In the genomic region with DNA sequence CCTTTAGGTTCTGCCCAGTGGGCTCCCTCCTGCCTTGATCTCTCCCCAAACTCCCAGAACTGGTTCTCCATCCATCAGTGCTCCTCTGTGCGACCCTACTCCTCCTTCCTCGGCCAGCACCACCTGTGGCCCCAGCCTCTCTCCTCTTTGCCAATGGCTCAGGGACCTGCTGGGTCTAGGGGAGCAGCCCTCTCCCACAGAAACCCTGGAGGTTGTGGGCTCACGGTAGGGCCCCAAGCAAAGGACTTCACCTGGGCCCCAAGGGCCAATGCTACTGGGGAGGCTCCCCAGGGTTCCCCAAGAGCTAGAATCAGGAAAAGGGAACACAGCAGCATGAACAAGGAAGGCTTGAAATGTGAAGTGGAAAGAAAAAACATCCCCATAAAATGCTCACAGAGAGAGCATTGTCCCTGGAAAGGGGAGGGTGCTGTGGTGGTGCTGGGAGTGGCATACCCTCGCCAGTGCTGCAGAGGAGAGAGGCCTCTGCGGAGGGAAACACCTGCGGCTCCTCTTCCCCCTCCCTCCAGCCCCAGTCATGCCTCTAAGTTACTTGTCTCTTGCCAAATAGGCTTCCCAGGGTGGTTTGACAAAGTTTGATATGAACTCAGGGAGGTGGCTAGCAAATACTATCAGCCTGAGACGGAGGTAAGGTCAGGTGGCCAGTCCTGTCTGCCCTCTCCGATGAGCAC, we compare ENCODE assay signal across 11 cellular contexts. TPM values are rescaled to one million over a fixed set of nuclear protein-coding genes. Genes with fewer than 3 reads are reported as not detected.
DNase-seq lines count a peak whose midpoint lies in the region; ATAC-seq, FAIRE-seq and TF ChIP-seq lines count a peak whose summit lies in the region.
"Had no signal": no experiment of that assay in that cellular context is flagged by ENCODE, and none has a peak within 500 bp of the region (broad histone marks: within the 10 kb centered on the region; RNA-seq: fewer than 3 reads in every experiment).

No MANE protein-coding gene starts in this region.

- TF ChIP-seq CTCF in HepG2 (CRISPR knock-in tag; IDR thresholded peaks at IDR 0.05) = no peak
- TF ChIP-seq CTCF in type B pancreatic cell (conservative IDR thresholded peaks at IDR 0.05) = no peak
- no peak for TF ChIP-seq CTCF in testis (IDR thresholded peaks at IDR 0.05)

- TF ChIP-seq POLR2A in HepG2 (IDR thresholded peaks at IDR 0.05; ENCODE audit: insufficient read depth in 1 of 2, low read depth in 2 of 2, low read length in 2 of 2) (no peak), testis (IDR thresholded peaks at IDR 0.05) (no peak)

- POLR2A ChIA-PET in HepG2 (lab: Yijun Ruan, JAX) = interaction anchor here (3.9 to 4.6 kb wide), 3 partner anchors 11 to 68 kb away, joined by 28 to 42 read pairs (median 29); partner anchors contain the start of genes EPHX1, LEFTY1 and PYCR2

- H3K9me3 ChIP-seq in HepG2 (ENCODE audit: low read length) (no peaks in the 10 kb centered on the region), testis (no peaks in the 10 kb centered on the region)
- H3K9me3 ChIP-seq: BE2C had no signal

- H2AFZ ChIP-seq in HepG2 (ENCODE audit: low read length) = no peak overlapping the region

- H3K4me1 ChIP-seq in HepG2 (ENCODE audit: insufficient read depth, low read length) = peaks cover 55% of the 10 kb centered on the region
- H3K4me1 ChIP-seq in testis = peaks cover 40% of the 10 kb centered on the region
- H3K4me1 ChIP-seq: BE2C had no signal

- H3K9ac ChIP-seq in HepG2 (ENCODE audit: insufficient read depth, low read depth, low read length) = peak overlapping the region; percentile 88; the same call in 1 of the 2 replicates

- peaks cover 58% of the 10 kb centered on the region for H3K36me3 Mint-ChIP-seq in activated naive CD4-positive, alpha-beta T cell treated with anti-CD3 and anti-CD28 coated beads, Interleukin-2, amount 10 ng/mL, durations not matched to agents 7 days and 5 days
- H3K36me3 Mint-ChIP-seq in type B pancreatic cell = no peaks in the 10 kb centered on the region

- FAIRE-seq in HepG2 (lab: Jason Lieb, UNC) = no peak

- BruUV-seq in HepG2 (replicated peaks; lab: Mats Ljungman, UMichigan) = no TSS peak

- intact Hi-C loops in Right ventricle myocardium superior (cut with DNase I) (loop anchor here (2.0 kb wide), 1 partner anchor 69 kb away; the partner anchor contains the start of gene EPHX1), cardiac septum (cut with DNase I) (loop anchor here (5.0 kb wide), 1 partner anchor 67 kb away; the partner anchor contains the start of gene EPHX1), HepG2 (cut with micrococcal nuclease; ENCODE audit: unreplicated experiment) (loop anchor here (5.0 to 10.0 kb wide), 3 partner anchors 33 to 95 kb away; partner anchors contain the start of gene PYCR2), testis (cut with DNase I; ENCODE audit: low total_unique reads) (no loop called here)

- peaks cover 20% of the 10 kb centered on the region for H4K20me1 ChIP-seq in HepG2 (ENCODE audit: insufficient read depth, low read length)

- no peaks in the 10 kb centered on the region for H3K9me3 Mint-ChIP-seq in activated naive CD4-positive, alpha-beta T cell treated with anti-CD3 and anti-CD28 coated beads, Interleukin-2, amount 10 ng/mL, durations not matched to agents 7 days and 5 days
- no peaks in the 10 kb centered on the region for H3K9me3 Mint-ChIP-seq in type B pancreatic cell

- 58% methylated on average over 5 of the region's 8 CpGs for WGBS in HepG2 (ENCODE audit: low lambda C conversion rate)
- WGBS in testis, 2 donors = 60 to 74% methylated on average over 8 of the region's 8 CpGs

- peak overlapping the region; percentile 96 for H3K27ac Mint-ChIP-seq in activated naive CD4-positive, alpha-beta T cell treated with anti-CD3 and anti-CD28 coated beads, Interleukin-2, amount 10 ng/mL, durations not matched to agents 7 days and 5 days
- H3K27ac Mint-ChIP-seq in type B pancreatic cell = peak overlapping the region; percentile 83

- H3K4me3 Mint-ChIP-seq in activated naive CD4-positive, alpha-beta T cell treated with anti-CD3 and anti-CD28 coated beads, Interleukin-2, amount 10 ng/mL, durations not matched to agents 7 days and 5 days = peak overlapping the region; percentile 96
- H3K4me3 Mint-ChIP-seq in type B pancreatic cell = peak overlapping the region; percentile 90

- no peak for TF ChIP-seq RAD21 in HepG2 (CRISPR knock-in tag; IDR thresholded peaks at IDR 0.05)

- H3K4me1 Mint-ChIP-seq in activated naive CD4-positive, alpha-beta T cell treated with anti-CD3 and anti-CD28 coated beads, Interleukin-2, amount 10 ng/mL, durations not matched to agents 7 days and 5 days = peaks cover 77% of the 10 kb centered on the region
- peaks cover 31% of the 10 kb centered on the region for H3K4me1 Mint-ChIP-seq in type B pancreatic cell (ENCODE audit: unreplicated experiment)

- ATAC-seq in Right ventricle myocardium superior (ENCODE audit: poor library complexity) (no peak), HepG2 (no peak), GM21381 (IDR thresholded peaks at IDR 0.05; ENCODE audit: unreplicated experiment) (no peak)
- ATAC-seq: Panc1 had no signal

- no peaks in the 10 kb centered on the region; a peak in 1 of 5 replicates for H3K27me3 ChIP-seq in HepG2 (ENCODE audit: control insufficient read depth in 1 of 2, insufficient read depth in 2 of 2, low read length in 2 of 2)
- H3K27me3 ChIP-seq in testis = no peaks in the 10 kb centered on the region
- H3K27me3 ChIP-seq: BE2C, cardiac muscle cell had no signal

- H3K4me3 ChIP-seq in HepG2 (replicated peaks in 1 of 3; ENCODE audit: insufficient read depth in 1 of 3, low read depth in 2 of 3, low read length in 3 of 3) (peak overlapping the region in 1 of 3 experiments; percentile 93; a peak in 2 of 6 replicates), testis (no peak overlapping the region)
- H3K4me3 ChIP-seq: cardiac muscle cell had no signal

- in situ Hi-C loops in HepG2 (cut with HindIII; ENCODE audit: extremely low pct_ligation_motif_present, low pct_unique_long_range_greater_than_20kb) = no loop called here

- H3K79me2 ChIP-seq in HepG2 (ENCODE audit: insufficient read depth, low read length) = peaks cover 37% of the 10 kb centered on the region

- DNase-seq in Right ventricle myocardium superior = peak; percentile 20
- DNase-seq in cardiac septum (ENCODE audit: low spot score) = no peak
- peak; percentile 59 for DNase-seq in activated naive CD4-positive, alpha-beta T cell treated with anti-CD3 and anti-CD28 coated beads, Interleukin-2, amount 10 ng/mL, durations not matched to agents 7 days and 5 days
- DNase-seq in HepG2 (ENCODE audit: low spot score) = peak; percentile 21
- DNase-seq in type B pancreatic cell (ENCODE audit: extremely low spot score, unreplicated experiment) = no peak
- no peak for DNase-seq in testis
- DNase-seq in cortex of kidney (lab: John Stamatoyannopoulos, UW) = no peak
- DNase-seq: BE2C had no signal

- TF ChIP-seq EP300 in HepG2 (IDR thresholded peaks at IDR 0.05; ENCODE audit: low read depth in 2 of 2, low read length in 2 of 2) (no peak), HepG2 (CRISPR knock-in tag; IDR thresholded peaks at IDR 0.05; ENCODE audit: borderline replicate concordance) (no peak)

- H3K27ac ChIP-seq in HepG2 (ENCODE audit: extremely low read length, insufficient read depth, low read length) (peak overlapping the region; percentile 80), testis (peak overlapping the region in 1 of 2 donors; percentile 45)
- H3K27ac ChIP-seq: cardiac muscle cell had no signal

- peak overlapping the region; percentile 100 for H3K4me2 ChIP-seq in HepG2 (ENCODE audit: low read depth, low read length)

- peaks cover 2 to 18% of the 10 kb centered on the region in 2 experiments; a peak in 4 of 5 replicates for H3K36me3 ChIP-seq in HepG2 (replicated peaks in 1 of 2; ENCODE audit: control insufficient read depth in 1 of 2, insufficient read depth in 2 of 2, low read length in 2 of 2)
- no peaks in the 10 kb centered on the region for H3K36me3 ChIP-seq in testis (ENCODE audit: low read depth, missing control alignments)
- H3K36me3 ChIP-seq: BE2C, cardiac muscle cell had no signal

- CTCF ChIA-PET in activated naive CD4-positive, alpha-beta T cell treated with anti-CD3 and anti-CD28 coated beads, Interleukin-2, amount 10 ng/mL, durations not matched to agents 7 days and 5 days (lab: Charles Lee) = interaction anchor here (1.1 to 2.3 kb wide), 4 partner anchors 22 to 32 kb away, joined by 3 to 7 read pairs (median 4); no protein-coding TSS in a partner anchor
- CTCF ChIA-PET in HepG2 (lab: Yijun Ruan, JAX; ENCODE audit: low intra/inter-chr PET ratio, low total read pairs) = interaction anchor here (1.2 kb wide), 1 partner anchor 405 kb away, joined by 3 read pairs; no protein-coding TSS in a partner anchor

- peaks cover 4% of the 10 kb centered on the region for H3K27me3 Mint-ChIP-seq in activated naive CD4-positive, alpha-beta T cell treated with anti-CD3 and anti-CD28 coated beads, Interleukin-2, amount 10 ng/mL, durations not matched to agents 7 days and 5 days
- peaks cover 3% of the 10 kb centered on the region for H3K27me3 Mint-ChIP-seq in type B pancreatic cell

RNA-seq across cellular contexts. Expression of gene TMEM63A, which starts 2.5 kb away (rescaled TPM):
- total RNA-seq in Right ventricle myocardium superior (37.0 TPM), cardiac septum (21.4 TPM), HepG2 (2016; rRNA removed; fragmentation: Illumina TruSeq; extraction: Trizol) (6.8 and 23.9 TPM in 2 replicates), type B pancreatic cell (ENCODE audit: low replicate concordance) (63.3 and 78.0 TPM in 2 replicates), testis (10 to 100 TPM; 46.9 to 51.7 TPM)
- 8.4 and 11.8 TPM in 2 replicates for total RNA-seq in HepG2 (2016; cell fraction: cytosol; rRNA removed; fragmentation: Illumina TruSeq; extraction: Trizol; ENCODE audit: low read depth)
- 6.3 and 23.7 TPM in 2 replicates for total RNA-seq in HepG2 (2016; cell fraction: insoluble cytoplasmic fraction; rRNA removed; fragmentation: Illumina TruSeq; extraction: Trizol)
- 9.0 and 9.3 TPM in 2 replicates for total RNA-seq in HepG2 (2016; cell fraction: membrane; rRNA removed; fragmentation: Illumina TruSeq; extraction: Trizol)
- 45.2 and 52.0 TPM in 2 replicates for total RNA-seq in HepG2 (2016; cell fraction: nucleus; rRNA removed; fragmentation: Illumina TruSeq; extraction: Trizol)
- polyA plus RNA-seq in HepG2 (2011; rRNA removed) (53.3 and 68.4 TPM in 2 replicates), testis (ENCODE audit: insufficient read depth, low read depth, low replicate concordance) (13.6 TPM)
- polyA plus RNA-seq in HepG2 (2011; cell fraction: cytosol; rRNA removed) = 12.0 and 12.6 TPM in 2 replicates
- 382 and 397 TPM in 2 replicates for polyA plus RNA-seq in HepG2 (2011; cell fraction: nucleus; rRNA removed)
- polyA plus RNA-seq in HepG2 (2012) = 27.8 and 32.4 TPM in 2 replicates
- 1.2 and 1.4 TPM in 2 replicates for polyA plus RNA-seq in HepG2 (2016; cell fraction: cytosol; fragmentation: Illumina TruSeq; extraction: Trizol; ENCODE audit: low read depth)
- 5.6 and 6.1 TPM in 2 replicates for polyA plus RNA-seq in HepG2 (2016; cell fraction: insoluble cytoplasmic fraction; fragmentation: Illumina TruSeq; extraction: Trizol; ENCODE audit: low read depth)
- polyA plus RNA-seq in HepG2 (2016; cell fraction: membrane; fragmentation: Illumina TruSeq; extraction: Trizol; ENCODE audit: low read depth) = 2.8 and 3.1 TPM in 2 replicates
- polyA plus RNA-seq in HepG2 (2016; cell fraction: nucleus; fragmentation: Illumina TruSeq; extraction: Trizol; ENCODE audit: insufficient read depth, low read depth) = 77.1 and 87.3 TPM in 2 replicates
- 69.8 and 79.8 TPM in 2 replicates for polyA minus RNA-seq in HepG2 (2011; rRNA and poly(A)+ RNA removed; ENCODE audit: low replicate concordance)
- 11.9 and 15.7 TPM in 2 replicates for polyA minus RNA-seq in HepG2 (2011; cell fraction: cytosol; rRNA and poly(A)+ RNA removed)
- 124 and 138 TPM in 2 replicates for polyA minus RNA-seq in HepG2 (2011; cell fraction: nucleus; rRNA and poly(A)+ RNA removed)

RNA-seq across cellular contexts. Expression of gene LEFTY1, which starts 9.3 kb away (rescaled TPM):
- 0.13 TPM for total RNA-seq in Right ventricle myocardium superior
- total RNA-seq in cardiac septum = not detected
- total RNA-seq in HepG2 (2016; rRNA removed; fragmentation: Illumina TruSeq; extraction: Trizol) = 0.29 TPM in 1 of 2 replicates, not detected in the other
- 0.20 TPM in 1 of 2 replicates, not detected in the other for total RNA-seq in HepG2 (2016; cell fraction: cytosol; rRNA removed; fragmentation: Illumina TruSeq; extraction: Trizol; ENCODE audit: low read depth)
- 0.18 and 0.50 TPM in 2 replicates for total RNA-seq in HepG2 (2016; cell fraction: insoluble cytoplasmic fraction; rRNA removed; fragmentation: Illumina TruSeq; extraction: Trizol)
- 0.09 TPM in 1 of 2 replicates, not detected in the other for total RNA-seq in HepG2 (2016; cell fraction: membrane; rRNA removed; fragmentation: Illumina TruSeq; extraction: Trizol)
- total RNA-seq in HepG2 (2016; cell fraction: nucleus; rRNA removed; fragmentation: Illumina TruSeq; extraction: Trizol) = 0.22 and 0.38 TPM in 2 replicates
- 0.79 and 1.8 TPM in 2 replicates for polyA plus RNA-seq in HepG2 (2011; rRNA removed)
- 1.6 and 1.9 TPM in 2 replicates for polyA plus RNA-seq in HepG2 (2011; cell fraction: cytosol; rRNA removed)
- polyA plus RNA-seq in HepG2 (2011; cell fraction: nucleus; rRNA removed) = 0.68 and 0.78 TPM in 2 replicates
- polyA plus RNA-seq in HepG2 (2012) = 0.32 and 0.55 TPM in 2 replicates
- not detected in 2 replicates for polyA plus RNA-seq in HepG2 (2016; cell fraction: cytosol; fragmentation: Illumina TruSeq; extraction: Trizol; ENCODE audit: low read depth)
- polyA plus RNA-seq in HepG2 (2016; cell fraction: insoluble cytoplasmic fraction; fragmentation: Illumina TruSeq; extraction: Trizol; ENCODE audit: low read depth) = 0.14 TPM in 1 of 2 replicates, not detected in the other
- polyA plus RNA-seq in HepG2 (2016; cell fraction: membrane; fragmentation: Illumina TruSeq; extraction: Trizol; ENCODE audit: low read depth) = 0.11 TPM in 1 of 2 replicates, not detected in the other
- polyA plus RNA-seq in HepG2 (2016; cell fraction: nucleus; fragmentation: Illumina TruSeq; extraction: Trizol; ENCODE audit: insufficient read depth, low read depth) = 0.28 and 0.51 TPM in 2 replicates
- 0.12 TPM in 1 of 2 replicates, not detected in the other for polyA minus RNA-seq in HepG2 (2011; rRNA and poly(A)+ RNA removed; ENCODE audit: low replicate concordance)
- polyA minus RNA-seq in HepG2 (2011; cell fraction: cytosol; rRNA and poly(A)+ RNA removed) = 0.49 and 0.53 TPM in 2 replicates
- polyA minus RNA-seq in HepG2 (2011; cell fraction: nucleus; rRNA and poly(A)+ RNA removed) = 0.52 and 0.99 TPM in 2 replicates
- 0.29 and 0.31 TPM in 2 replicates for total RNA-seq in type B pancreatic cell (ENCODE audit: low replicate concordance)
- total RNA-seq in testis = under 1 TPM; 0.63 to 0.87 TPM
- polyA plus RNA-seq in testis (ENCODE audit: insufficient read depth, low read depth, low replicate concordance) = 0.90 TPM
- polyA plus RNA-seq: cardiac muscle cell had no signal

RNA-seq across cellular contexts. Expression of gene PYCR2, which starts 44.4 kb away (rescaled TPM):
- total RNA-seq in Right ventricle myocardium superior (60.3 TPM), cardiac septum (68.6 TPM), HepG2 (2016; rRNA removed; fragmentation: Illumina TruSeq; extraction: Trizol) (47.8 and 49.5 TPM in 2 replicates), type B pancreatic cell (ENCODE audit: low replicate concordance) (37.8 and 46.7 TPM in 2 replicates), testis (10 to 100 TPM; 60.7 to 64.2 TPM)
- 8.2 and 9.6 TPM in 2 replicates for total RNA-seq in HepG2 (2016; cell fraction: cytosol; rRNA removed; fragmentation: Illumina TruSeq; extraction: Trizol; ENCODE audit: low read depth)
- total RNA-seq in HepG2 (2016; cell fraction: insoluble cytoplasmic fraction; rRNA removed; fragmentation: Illumina TruSeq; extraction: Trizol) = 45.9 and 51.2 TPM in 2 replicates
- total RNA-seq in HepG2 (2016; cell fraction: membrane; rRNA removed; fragmentation: Illumina TruSeq; extraction: Trizol) = 16.1 and 17.9 TPM in 2 replicates
- 31.1 and 42.8 TPM in 2 replicates for total RNA-seq in HepG2 (2016; cell fraction: nucleus; rRNA removed; fragmentation: Illumina TruSeq; extraction: Trizol)
- polyA plus RNA-seq in HepG2 (2011; rRNA removed) (47.2 and 54.2 TPM in 2 replicates), testis (ENCODE audit: insufficient read depth, low read depth, low replicate concordance) (85.3 TPM)
- polyA plus RNA-seq in HepG2 (2011; cell fraction: cytosol; rRNA removed) = 25.8 and 40.7 TPM in 2 replicates
- polyA plus RNA-seq in HepG2 (2011; cell fraction: nucleus; rRNA removed) = 98.0 and 106 TPM in 2 replicates
- 29.7 and 35.8 TPM in 2 replicates for polyA plus RNA-seq in HepG2 (2012)
- 3.9 and 4.7 TPM in 2 replicates for polyA plus RNA-seq in HepG2 (2016; cell fraction: cytosol; fragmentation: Illumina TruSeq; extraction: Trizol; ENCODE audit: low read depth)
- 51.7 and 55.3 TPM in 2 replicates for polyA plus RNA-seq in HepG2 (2016; cell fraction: insoluble cytoplasmic fraction; fragmentation: Illumina TruSeq; extraction: Trizol; ENCODE audit: low read depth)
- 8.9 and 9.2 TPM in 2 replicates for polyA plus RNA-seq in HepG2 (2016; cell fraction: membrane; fragmentation: Illumina TruSeq; extraction: Trizol; ENCODE audit: low read depth)
- polyA plus RNA-seq in HepG2 (2016; cell fraction: nucleus; fragmentation: Illumina TruSeq; extraction: Trizol; ENCODE audit: insufficient read depth, low read depth) = 87.0 and 102 TPM in 2 replicates
- polyA minus RNA-seq in HepG2 (2011; rRNA and poly(A)+ RNA removed; ENCODE audit: low replicate concordance) = 56.1 and 62.6 TPM in 2 replicates
- polyA minus RNA-seq in HepG2 (2011; cell fraction: cytosol; rRNA and poly(A)+ RNA removed) = 13.5 and 15.9 TPM in 2 replicates
- 14.4 and 15.9 TPM in 2 replicates for polyA minus RNA-seq in HepG2 (2011; cell fraction: nucleus; rRNA and poly(A)+ RNA removed)

Comparison
In these comparisons a context has a peak if more than half of its experiments do, and no peak if none do; other contexts are left out.
1. DNase-seq: peak in Right ventricle myocardium superior (single experiment), activated naive CD4-positive, alpha-beta T cell treated with anti-CD3 and anti-CD28 coated beads, Interleukin-2, amount 10 ng/mL, durations not matched to agents 7 days and 5 days (single experiment) and HepG2 (single experiment); none in cardiac septum (single experiment), type B pancreatic cell (single experiment), testis (single experiment) and cortex of kidney (single experiment).